1 cellular context compared by ENCODE assay signal in the genomic region with DNA sequence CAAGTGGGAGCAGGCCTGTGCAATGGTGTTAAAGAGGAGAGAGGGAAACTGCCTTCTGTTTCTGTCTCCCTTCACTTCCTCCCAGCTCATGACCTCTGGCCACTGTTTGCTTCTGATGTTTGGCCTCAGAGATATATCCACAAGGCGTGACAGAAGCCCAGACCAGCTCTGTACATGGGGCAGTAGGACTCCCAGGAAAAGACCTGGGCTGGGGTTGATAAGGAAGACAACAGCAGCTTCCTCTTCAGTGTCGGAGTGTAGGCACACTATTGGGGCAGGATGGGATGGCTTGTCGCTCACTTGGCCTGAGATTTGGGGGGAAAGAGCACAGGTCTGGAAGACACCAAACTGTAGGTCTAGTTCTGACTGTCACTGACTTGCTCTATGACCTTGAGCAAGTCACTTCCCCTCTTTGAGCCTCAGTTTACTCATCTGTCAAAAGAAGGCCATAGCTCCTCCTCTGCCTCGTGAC.
TF ChIP-seq lines count a peak whose summit lies in the region.

No MANE protein-coding gene starts in this region.

TF ChIP-seq in K562, 482 proteins besides CTCF, POLR2A, EP300 and RAD21 (continued from another document and continues in another):
- TF ChIP-seq, protein P1, sequence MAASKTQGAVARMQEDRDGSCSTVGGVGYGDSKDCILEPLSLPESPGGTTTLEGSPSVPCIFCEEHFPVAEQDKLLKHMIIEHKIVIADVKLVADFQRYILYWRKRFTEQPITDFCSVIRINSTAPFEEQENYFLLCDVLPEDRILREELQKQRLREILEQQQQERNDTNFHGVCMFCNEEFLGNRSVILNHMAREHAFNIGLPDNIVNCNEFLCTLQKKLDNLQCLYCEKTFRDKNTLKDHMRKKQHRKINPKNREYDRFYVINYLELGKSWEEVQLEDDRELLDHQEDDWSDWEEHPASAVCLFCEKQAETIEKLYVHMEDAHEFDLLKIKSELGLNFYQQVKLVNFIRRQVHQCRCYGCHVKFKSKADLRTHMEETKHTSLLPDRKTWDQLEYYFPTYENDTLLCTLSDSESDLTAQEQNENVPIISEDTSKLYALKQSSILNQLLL (CRISPR knock-in tag; IDR thresholded peaks at IDR 0.05; ENCODE audit: borderline replicate concordance), result no peak
- TF ChIP-seq NFYB (IDR thresholded peaks at IDR 0.05; ENCODE audit: extremely low read depth, insufficient read length), result no peak
- no peak for TF ChIP-seq CBX8 (IDR thresholded peaks at IDR 0.05; ENCODE audit: borderline replicate concordance, extremely low read depth, low read depth, low read length, poor library complexity, severe bottlenecking)
- TF ChIP-seq TFAM (CRISPR knock-in tag; conservative IDR thresholded peaks at IDR 0.05), result no peak
- TF ChIP-seq ZNF124 (CRISPR knock-in tag; IDR thresholded peaks at IDR 0.05), result no peak
- TF ChIP-seq, protein P2, sequence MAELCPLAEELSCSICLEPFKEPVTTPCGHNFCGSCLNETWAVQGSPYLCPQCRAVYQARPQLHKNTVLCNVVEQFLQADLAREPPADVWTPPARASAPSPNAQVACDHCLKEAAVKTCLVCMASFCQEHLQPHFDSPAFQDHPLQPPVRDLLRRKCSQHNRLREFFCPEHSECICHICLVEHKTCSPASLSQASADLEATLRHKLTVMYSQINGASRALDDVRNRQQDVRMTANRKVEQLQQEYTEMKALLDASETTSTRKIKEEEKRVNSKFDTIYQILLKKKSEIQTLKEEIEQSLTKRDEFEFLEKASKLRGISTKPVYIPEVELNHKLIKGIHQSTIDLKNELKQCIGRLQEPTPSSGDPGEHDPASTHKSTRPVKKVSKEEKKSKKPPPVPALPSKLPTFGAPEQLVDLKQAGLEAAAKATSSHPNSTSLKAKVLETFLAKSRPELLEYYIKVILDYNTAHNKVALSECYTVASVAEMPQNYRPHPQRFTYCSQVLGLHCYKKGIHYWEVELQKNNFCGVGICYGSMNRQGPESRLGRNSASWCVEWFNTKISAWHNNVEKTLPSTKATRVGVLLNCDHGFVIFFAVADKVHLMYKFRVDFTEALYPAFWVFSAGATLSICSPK (IDR thresholded peaks at IDR 0.05; ENCODE audit: borderline replicate concordance), result no peak
- TF ChIP-seq, protein P3, sequence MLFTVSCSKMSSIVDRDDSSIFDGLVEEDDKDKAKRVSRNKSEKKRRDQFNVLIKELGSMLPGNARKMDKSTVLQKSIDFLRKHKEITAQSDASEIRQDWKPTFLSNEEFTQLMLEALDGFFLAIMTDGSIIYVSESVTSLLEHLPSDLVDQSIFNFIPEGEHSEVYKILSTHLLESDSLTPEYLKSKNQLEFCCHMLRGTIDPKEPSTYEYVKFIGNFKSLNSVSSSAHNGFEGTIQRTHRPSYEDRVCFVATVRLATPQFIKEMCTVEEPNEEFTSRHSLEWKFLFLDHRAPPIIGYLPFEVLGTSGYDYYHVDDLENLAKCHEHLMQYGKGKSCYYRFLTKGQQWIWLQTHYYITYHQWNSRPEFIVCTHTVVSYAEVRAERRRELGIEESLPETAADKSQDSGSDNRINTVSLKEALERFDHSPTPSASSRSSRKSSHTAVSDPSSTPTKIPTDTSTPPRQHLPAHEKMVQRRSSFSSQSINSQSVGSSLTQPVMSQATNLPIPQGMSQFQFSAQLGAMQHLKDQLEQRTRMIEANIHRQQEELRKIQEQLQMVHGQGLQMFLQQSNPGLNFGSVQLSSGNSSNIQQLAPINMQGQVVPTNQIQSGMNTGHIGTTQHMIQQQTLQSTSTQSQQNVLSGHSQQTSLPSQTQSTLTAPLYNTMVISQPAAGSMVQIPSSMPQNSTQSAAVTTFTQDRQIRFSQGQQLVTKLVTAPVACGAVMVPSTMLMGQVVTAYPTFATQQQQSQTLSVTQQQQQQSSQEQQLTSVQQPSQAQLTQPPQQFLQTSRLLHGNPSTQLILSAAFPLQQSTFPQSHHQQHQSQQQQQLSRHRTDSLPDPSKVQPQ (CRISPR knock-in tag; IDR thresholded peaks at IDR 0.05; ENCODE audit: borderline replicate concordance), result 0 out of 2 replicates have a peak, but pooled peaks have one; percentile 22
- no peak for TF ChIP-seq ZC3H4 (CRISPR knock-in tag; IDR thresholded peaks at IDR 0.05; ENCODE audit: borderline replicate concordance)
- TF ChIP-seq ZNF583 (CRISPR knock-in tag; IDR thresholded peaks at IDR 0.05), result no peak
- no peak for TF ChIP-seq MEF2A (IDR thresholded peaks at IDR 0.05; ENCODE audit: control insufficient read depth, low read depth, low read length)
- TF ChIP-seq FOXK2 (conservative IDR thresholded peaks at IDR 0.05 in 1 of 2, IDR thresholded peaks at IDR 0.05 in 1 of 2; ENCODE audit: low read depth in 2 of 2), result peak; percentile 45 to 48; a peak in 1 of 4 replicates
- peak; percentile 25; the same call in 1 of the 2 replicates for TF ChIP-seq ZBTB17 (CRISPR knock-in tag; IDR thresholded peaks at IDR 0.05)
- TF ChIP-seq, protein P4, sequence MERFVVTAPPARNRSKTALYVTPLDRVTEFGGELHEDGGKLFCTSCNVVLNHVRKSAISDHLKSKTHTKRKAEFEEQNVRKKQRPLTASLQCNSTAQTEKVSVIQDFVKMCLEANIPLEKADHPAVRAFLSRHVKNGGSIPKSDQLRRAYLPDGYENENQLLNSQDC (CRISPR knock-in tag; IDR thresholded peaks at IDR 0.05), result no peak
- no peak for TF ChIP-seq RHOXF2B (CRISPR knock-in tag; conservative IDR thresholded peaks at IDR 0.05)
- no peak for TF ChIP-seq CC2D1A (IDR thresholded peaks at IDR 0.05)
- no peak for TF ChIP-seq HLTF (IDR thresholded peaks at IDR 0.05)
- TF ChIP-seq SIN3A (IDR thresholded peaks at IDR 0.05; ENCODE audit: borderline replicate concordance in 2 of 2, control insufficient read depth in 1 of 2, low read depth in 2 of 2, low read length in 2 of 2), result no peak
- TF ChIP-seq, protein P5, sequence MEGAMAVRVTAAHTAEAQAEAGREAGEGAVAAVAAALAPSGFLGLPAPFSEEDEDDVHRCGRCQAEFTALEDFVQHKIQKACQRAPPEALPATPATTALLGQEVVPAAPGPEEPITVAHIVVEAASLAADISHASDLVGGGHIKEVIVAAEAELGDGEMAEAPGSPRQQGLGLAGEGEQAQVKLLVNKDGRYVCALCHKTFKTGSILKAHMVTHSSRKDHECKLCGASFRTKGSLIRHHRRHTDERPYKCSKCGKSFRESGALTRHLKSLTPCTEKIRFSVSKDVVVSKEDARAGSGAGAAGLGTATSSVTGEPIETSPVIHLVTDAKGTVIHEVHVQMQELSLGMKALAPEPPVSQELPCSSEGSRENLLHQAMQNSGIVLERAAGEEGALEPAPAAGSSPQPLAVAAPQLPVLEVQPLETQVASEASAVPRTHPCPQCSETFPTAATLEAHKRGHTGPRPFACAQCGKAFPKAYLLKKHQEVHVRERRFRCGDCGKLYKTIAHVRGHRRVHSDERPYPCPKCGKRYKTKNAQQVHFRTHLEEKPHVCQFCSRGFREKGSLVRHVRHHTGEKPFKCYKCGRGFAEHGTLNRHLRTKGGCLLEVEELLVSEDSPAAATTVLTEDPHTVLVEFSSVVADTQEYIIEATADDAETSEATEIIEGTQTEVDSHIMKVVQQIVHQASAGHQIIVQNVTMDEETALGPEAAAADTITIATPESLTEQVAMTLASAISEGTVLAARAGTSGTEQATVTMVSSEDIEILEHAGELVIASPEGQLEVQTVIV (CRISPR knock-in tag; IDR thresholded peaks at IDR 0.05; ENCODE audit: borderline replicate concordance), result no peak
- TF ChIP-seq ZNF274 (IDR thresholded peaks at IDR 0.05; ENCODE audit: borderline replicate concordance, low read depth, low read length), result no peak
- peak; percentile 81 for TF ChIP-seq NCOR1 (IDR thresholded peaks at IDR 0.05)
- no peak for TF ChIP-seq SP1 (CRISPR knock-in tag; IDR thresholded peaks at IDR 0.05)
- TF ChIP-seq, protein P6, sequence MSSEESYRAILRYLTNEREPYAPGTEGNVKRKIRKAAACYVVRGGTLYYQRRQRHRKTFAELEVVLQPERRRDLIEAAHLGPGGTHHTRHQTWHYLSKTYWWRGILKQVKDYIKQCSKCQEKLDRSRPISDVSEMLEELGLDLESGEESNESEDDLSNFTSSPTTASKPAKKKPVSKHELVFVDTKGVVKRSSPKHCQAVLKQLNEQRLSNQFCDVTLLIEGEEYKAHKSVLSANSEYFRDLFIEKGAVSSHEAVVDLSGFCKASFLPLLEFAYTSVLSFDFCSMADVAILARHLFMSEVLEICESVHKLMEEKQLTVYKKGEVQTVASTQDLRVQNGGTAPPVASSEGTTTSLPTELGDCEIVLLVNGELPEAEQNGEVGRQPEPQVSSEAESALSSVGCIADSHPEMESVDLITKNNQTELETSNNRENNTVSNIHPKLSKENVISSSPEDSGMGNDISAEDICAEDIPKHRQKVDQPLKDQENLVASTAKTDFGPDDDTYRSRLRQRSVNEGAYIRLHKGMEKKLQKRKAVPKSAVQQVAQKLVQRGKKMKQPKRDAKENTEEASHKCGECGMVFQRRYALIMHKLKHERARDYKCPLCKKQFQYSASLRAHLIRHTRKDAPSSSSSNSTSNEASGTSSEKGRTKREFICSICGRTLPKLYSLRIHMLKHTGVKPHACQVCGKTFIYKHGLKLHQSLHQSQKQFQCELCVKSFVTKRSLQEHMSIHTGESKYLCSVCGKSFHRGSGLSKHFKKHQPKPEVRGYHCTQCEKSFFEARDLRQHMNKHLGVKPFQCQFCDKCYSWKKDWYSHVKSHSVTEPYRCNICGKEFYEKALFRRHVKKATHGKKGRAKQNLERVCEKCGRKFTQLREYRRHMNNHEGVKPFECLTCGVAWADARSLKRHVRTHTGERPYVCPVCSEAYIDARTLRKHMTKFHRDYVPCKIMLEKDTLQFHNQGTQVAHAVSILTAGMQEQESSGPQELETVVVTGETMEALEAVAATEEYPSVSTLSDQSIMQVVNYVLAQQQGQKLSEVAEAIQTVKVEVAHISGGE (CRISPR knock-in tag; IDR thresholded peaks at IDR 0.05), result 0 out of 6 replicates have a peak, but pooled peaks of 1 of the 3 experiments have one; percentile 24
- TF ChIP-seq ZSCAN29 (IDR thresholded peaks at IDR 0.05), result no peak
- TF ChIP-seq HDAC3 (IDR thresholded peaks at IDR 0.05; ENCODE audit: borderline replicate concordance, partially characterized antibody), result peak; percentile 21
- no peak for TF ChIP-seq NFE2 (IDR thresholded peaks at IDR 0.05; ENCODE audit: low read depth)
- peak; percentile 36; the same call in 1 of the 2 replicates for TF ChIP-seq GABPA (tag; conservative IDR thresholded peaks at IDR 0.05; ENCODE audit: low read depth)
- TF ChIP-seq PCBP1 (IDR thresholded peaks at IDR 0.05; ENCODE audit: low read depth, low read length, poor library complexity, severe bottlenecking), result no peak
- TF ChIP-seq ASH1L (IDR thresholded peaks at IDR 0.05; ENCODE audit: borderline replicate concordance, low read depth, partially characterized antibody), result no peak
- no peak for TF ChIP-seq GATAD2B (IDR thresholded peaks at IDR 0.05; ENCODE audit: borderline replicate concordance)
- TF ChIP-seq, protein P7, sequence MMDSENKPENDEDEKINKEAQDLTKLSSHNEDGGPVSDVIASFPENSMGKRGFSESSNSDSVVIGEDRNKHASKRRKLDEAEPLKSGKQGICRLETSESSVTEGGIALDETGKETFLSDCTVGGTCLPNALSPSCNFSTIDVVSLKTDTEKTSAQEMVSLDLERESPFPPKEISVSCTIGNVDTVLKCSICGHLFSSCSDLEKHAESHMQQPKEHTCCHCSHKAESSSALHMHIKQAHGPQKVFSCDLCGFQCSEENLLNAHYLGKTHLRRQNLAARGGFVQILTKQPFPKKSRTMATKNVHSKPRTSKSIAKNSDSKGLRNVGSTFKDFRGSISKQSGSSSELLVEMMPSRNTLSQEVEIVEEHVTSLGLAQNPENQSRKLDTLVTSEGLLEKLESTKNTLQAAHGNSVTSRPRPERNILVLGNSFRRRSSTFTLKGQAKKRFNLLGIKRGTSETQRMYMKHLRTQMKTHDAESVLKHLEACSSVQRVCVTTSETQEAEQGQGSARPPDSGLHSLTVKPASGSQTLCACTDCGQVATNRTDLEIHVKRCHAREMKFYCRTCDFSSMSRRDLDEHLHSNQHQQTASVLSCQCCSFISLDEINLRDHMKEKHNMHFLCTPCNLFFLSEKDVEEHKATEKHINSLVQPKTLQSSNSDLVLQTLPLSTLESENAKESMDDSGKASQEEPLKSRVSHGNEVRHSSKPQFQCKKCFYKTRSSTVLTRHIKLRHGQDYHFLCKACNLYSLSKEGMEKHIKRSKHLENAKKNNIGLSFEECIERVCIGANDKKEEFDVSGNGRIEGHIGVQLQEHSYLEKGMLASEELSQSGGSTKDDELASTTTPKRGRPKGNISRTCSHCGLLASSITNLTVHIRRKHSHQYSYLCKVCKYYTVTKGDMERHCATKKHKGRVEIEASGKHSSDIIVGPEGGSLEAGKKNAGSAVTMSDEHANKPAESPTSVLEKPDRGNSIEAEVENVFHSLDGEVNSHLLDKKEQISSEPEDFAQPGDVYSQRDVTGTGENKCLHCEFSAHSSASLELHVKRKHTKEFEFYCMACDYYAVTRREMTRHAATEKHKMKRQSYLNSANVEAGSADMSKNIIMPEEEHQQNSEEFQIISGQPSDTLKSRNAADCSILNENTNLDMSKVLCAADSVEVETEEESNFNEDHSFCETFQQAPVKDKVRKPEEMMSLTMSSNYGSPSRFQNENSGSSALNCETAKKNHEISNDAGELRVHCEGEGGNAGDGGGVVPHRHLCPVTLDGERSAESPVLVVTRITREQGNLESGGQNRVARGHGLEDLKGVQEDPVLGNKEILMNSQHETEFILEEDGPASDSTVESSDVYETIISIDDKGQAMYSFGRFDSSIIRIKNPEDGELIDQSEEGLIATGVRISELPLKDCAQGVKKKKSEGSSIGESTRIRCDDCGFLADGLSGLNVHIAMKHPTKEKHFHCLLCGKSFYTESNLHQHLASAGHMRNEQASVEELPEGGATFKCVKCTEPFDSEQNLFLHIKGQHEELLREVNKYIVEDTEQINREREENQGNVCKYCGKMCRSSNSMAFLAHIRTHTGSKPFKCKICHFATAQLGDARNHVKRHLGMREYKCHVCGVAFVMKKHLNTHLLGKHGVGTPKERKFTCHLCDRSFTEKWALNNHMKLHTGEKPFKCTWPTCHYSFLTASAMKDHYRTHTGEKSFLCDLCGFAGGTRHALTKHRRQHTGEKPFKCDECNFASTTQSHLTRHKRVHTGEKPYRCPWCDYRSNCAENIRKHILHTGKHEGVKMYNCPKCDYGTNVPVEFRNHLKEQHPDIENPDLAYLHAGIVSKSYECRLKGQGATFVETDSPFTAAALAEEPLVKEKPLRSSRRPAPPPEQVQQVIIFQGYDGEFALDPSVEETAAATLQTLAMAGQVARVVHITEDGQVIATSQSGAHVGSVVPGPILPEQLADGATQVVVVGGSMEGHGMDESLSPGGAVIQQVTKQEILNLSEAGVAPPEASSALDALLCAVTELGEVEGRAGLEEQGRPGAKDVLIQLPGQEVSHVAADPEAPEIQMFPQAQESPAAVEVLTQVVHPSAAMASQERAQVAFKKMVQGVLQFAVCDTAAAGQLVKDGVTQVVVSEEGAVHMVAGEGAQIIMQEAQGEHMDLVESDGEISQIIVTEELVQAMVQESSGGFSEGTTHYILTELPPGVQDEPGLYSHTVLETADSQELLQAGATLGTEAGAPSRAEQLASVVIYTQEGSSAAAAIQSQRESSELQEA (IDR thresholded peaks at IDR 0.05; ENCODE audit: low read depth), result no peak
